In the genomic region with DNA sequence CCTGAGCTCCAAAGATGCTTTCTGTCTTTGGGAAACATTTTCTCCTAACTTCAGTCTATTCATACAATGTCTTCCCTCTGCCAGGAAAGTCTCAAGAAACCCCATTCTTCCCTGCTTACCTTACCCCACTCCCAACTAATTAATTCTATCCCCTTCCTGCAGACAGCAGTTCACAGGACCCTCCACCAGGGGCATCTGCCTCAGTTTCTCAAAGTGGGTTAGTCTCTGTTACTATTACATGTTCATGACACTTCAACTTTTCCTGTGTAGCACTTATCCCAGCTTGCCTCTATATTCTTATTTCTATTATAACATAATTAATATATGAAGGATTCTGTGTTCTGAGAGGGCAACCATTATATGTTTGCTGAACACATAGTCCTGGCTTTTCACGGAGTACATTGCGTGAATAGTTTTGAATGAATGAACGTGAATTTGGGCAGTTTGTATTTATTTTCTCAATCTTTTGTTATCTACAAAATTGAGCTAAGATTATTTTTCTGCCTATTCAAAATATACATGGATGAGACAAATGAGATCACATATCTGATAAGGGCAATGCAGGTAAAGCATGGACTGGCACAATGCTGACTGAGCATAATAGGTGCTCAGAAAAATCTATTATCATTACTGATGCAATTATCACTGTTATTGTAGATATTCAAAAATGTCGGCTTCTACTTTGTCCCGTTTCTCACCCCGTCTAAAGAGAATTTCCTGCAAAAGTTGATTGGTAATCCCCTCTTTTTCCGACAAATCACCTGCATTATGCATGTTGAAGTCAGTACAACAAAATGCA, we compare ENCODE assay signal across 18 cellular contexts.
DNase-seq lines count a peak whose midpoint lies in the region; ATAC-seq and TF ChIP-seq lines count a peak whose summit lies in the region.
"Had no signal": no experiment of that assay in that cellular context is flagged by ENCODE, and none has a peak within 500 bp of the region (broad histone marks: within the 10 kb centered on the region; RNA-seq: fewer than 3 reads in every experiment).

No MANE protein-coding gene starts in this region.

- H3K27ac ChIP-seq in skeletal muscle tissue (ENCODE audit: low read depth, low read length), result peak overlapping the region; percentile 81
- no peak overlapping the region for H3K27ac ChIP-seq in lower lobe of right lung

- H3K27ac Mint-ChIP-seq in WTC11, result no peak overlapping the region
- no peak overlapping the region for H3K27ac Mint-ChIP-seq in glutamatergic neuron (ENCODE audit: unreplicated experiment)
- H3K27ac Mint-ChIP-seq: activated CD4-positive, alpha-beta memory T cell treated with anti-CD3 and anti-CD28 coated beads, Interleukin-2, amount 10 ng/mL, durations not matched to agents 7 days and 5 days; activated T-helper 1 cell treated with anti-CD3 and anti-CD28 coated beads, Interleukin-12 subunit alpha, Interleukin-12 subunit beta, Interleukin-2, Interleukin-4 antibody, amounts not matched to agents 30 ng/mL and 10 ng/mL and 1 ng/mL, durations not matched to agents 14 hours and 24 hours and 36 hours; naive thymus-derived CD8-positive, alpha-beta T cell had no signal

- H3K27me3 ChIP-seq in skeletal muscle tissue (ENCODE audit: control insufficient read depth in 3 of 3, insufficient read depth in 3 of 3, low read length in 3 of 3) (no peaks in the 10 kb centered on the region), lower lobe of right lung (ENCODE audit: low read depth) (no peaks in the 10 kb centered on the region)

- no peak overlapping the region for H3K4me3 Mint-ChIP-seq in WTC11
- no peak overlapping the region for H3K4me3 Mint-ChIP-seq in glutamatergic neuron (ENCODE audit: unreplicated experiment)
- H3K4me3 Mint-ChIP-seq: activated CD4-positive, alpha-beta memory T cell treated with anti-CD3 and anti-CD28 coated beads, Interleukin-2, amount 10 ng/mL, durations not matched to agents 7 days and 5 days; activated T-helper 1 cell treated with anti-CD3 and anti-CD28 coated beads, Interleukin-12 subunit alpha, Interleukin-12 subunit beta, Interleukin-2, Interleukin-4 antibody, amounts not matched to agents 30 ng/mL and 10 ng/mL and 1 ng/mL, durations not matched to agents 14 hours and 24 hours and 36 hours; CD8-positive, alpha-beta memory T cell; naive thymus-derived CD8-positive, alpha-beta T cell had no signal

- H3K36me3 Mint-ChIP-seq in WTC11 (no peaks in the 10 kb centered on the region), glutamatergic neuron (ENCODE audit: unreplicated experiment) (no peaks in the 10 kb centered on the region)
- H3K36me3 Mint-ChIP-seq: CD8-positive, alpha-beta memory T cell had no signal

- H3K4me1 ChIP-seq in skeletal muscle tissue (ENCODE audit: control insufficient read depth in 3 of 3, insufficient read depth in 3 of 3, low read length in 3 of 3), result peaks cover 18 to 24% (median 22%) of the 10 kb centered on the region in 3 donors
- H3K4me1 ChIP-seq in lower lobe of right lung, result no peaks in the 10 kb centered on the region

- TF ChIP-seq CTCF in GM12872 (IDR thresholded peaks at IDR 0.05; ENCODE audit: insufficient read depth, low read depth, low read length), result 0 out of 3 replicates have a peak, but pooled peaks have one; percentile 7
- TF ChIP-seq CTCF in WTC11 (IDR thresholded peaks at IDR 0.05), result peak; percentile 46
- peak; percentile 35 for TF ChIP-seq CTCF in glutamatergic neuron (IDR thresholded peaks at IDR 0.05; ENCODE audit: partially characterized antibody, unreplicated experiment)
- no peak for TF ChIP-seq CTCF in lower lobe of right lung (IDR thresholded peaks at IDR 0.05)

- H3K9me3 Mint-ChIP-seq in WTC11 (no peaks in the 10 kb centered on the region), glutamatergic neuron (ENCODE audit: unreplicated experiment) (no peaks in the 10 kb centered on the region)

- intact Hi-C loops in lower lobe of right lung (cut with DNase I), result no loop called here

- POLR2A ChIA-PET in WTC11 (lab: Charles Lee), result no interaction called here

- DNase-seq in WTC11 (ENCODE audit: low spot score) (peak; percentile 11), glutamatergic neuron (no peak), DMS 273 treated with DMSO at 0.1 percent for 48 hours (lab: John Stamatoyannopoulos, UW) (no peak), lower lobe of right lung (no peak), SHP77 treated with DMSO at 0.1 percent for 48 hours (lab: John Stamatoyannopoulos, UW) (no peak)
- no peak for DNase-seq in activated T-cell treated with anti-CD3 and anti-CD28 coated beads, Interleukin-2, amount 50 U/mL, for 1 hour
- DNase-seq: activated CD4-positive, alpha-beta memory T cell treated with anti-CD3 and anti-CD28 coated beads, Interleukin-2, amount 10 ng/mL, durations not matched to agents 7 days and 5 days; CD8-positive, alpha-beta memory T cell; foreskin fibroblast; HCEC 1CT; Kasumi-1; naive thymus-derived CD8-positive, alpha-beta T cell; NCI-H1417; NCI-H82; stimulated activated naive CD4-positive, alpha-beta T cell treated with Interleukin-2 at 50 U/mL for 16 hours had no signal

- H3K36me3 ChIP-seq in skeletal muscle tissue (ENCODE audit: control insufficient read depth in 3 of 3, insufficient read depth in 3 of 3, low read length in 3 of 3) (no peaks in the 10 kb centered on the region), lower lobe of right lung (no peaks in the 10 kb centered on the region)

- CTCF ChIA-PET in WTC11 (lab: Charles Lee), result no interaction called here

- H3K4me3 ChIP-seq in skeletal muscle tissue (ENCODE audit: low read length in 3 of 3), result no peak overlapping the region
- no peak overlapping the region for H3K4me3 ChIP-seq in lower lobe of right lung

- H3K9ac ChIP-seq in skeletal muscle tissue (ENCODE audit: low read depth in 1 of 3, low read length in 3 of 3), result no peak overlapping the region

- ATAC-seq in WTC11 (0 out of 2 replicates have a peak, but pooled peaks have one; percentile 44), lower lobe of right lung (no peak)
- ATAC-seq: naive thymus-derived CD8-positive, alpha-beta T cell had no signal

- no peaks in the 10 kb centered on the region; the same call in 1 of the 2 replicates for H3K27me3 Mint-ChIP-seq in WTC11 (ENCODE audit: low read depth)
- no peaks in the 10 kb centered on the region for H3K27me3 Mint-ChIP-seq in glutamatergic neuron (ENCODE audit: unreplicated experiment)
- H3K27me3 Mint-ChIP-seq: activated CD4-positive, alpha-beta memory T cell treated with anti-CD3 and anti-CD28 coated beads, Interleukin-2, amount 10 ng/mL, durations not matched to agents 7 days and 5 days; CD8-positive, alpha-beta memory T cell had no signal

- no peaks in the 10 kb centered on the region for H3K4me1 Mint-ChIP-seq in WTC11
- H3K4me1 Mint-ChIP-seq in glutamatergic neuron (ENCODE audit: low read depth, unreplicated experiment), result no peaks in the 10 kb centered on the region
- H3K4me1 Mint-ChIP-seq: activated CD4-positive, alpha-beta memory T cell treated with anti-CD3 and anti-CD28 coated beads, Interleukin-2, amount 10 ng/mL, durations not matched to agents 7 days and 5 days; CD8-positive, alpha-beta memory T cell; naive thymus-derived CD8-positive, alpha-beta T cell had no signal

- H3K9me3 ChIP-seq in skeletal muscle tissue (ENCODE audit: control insufficient read depth in 3 of 3, low read length in 3 of 3), result no peaks in the 10 kb centered on the region
- H3K9me3 ChIP-seq in lower lobe of right lung, result no peaks in the 10 kb centered on the region

TF ChIP-seq in WTC11, 78 proteins besides CTCF, POLR2A, EP300 and RAD21 (continues in another document):
- no peak for TF ChIP-seq IRF2 (CRISPR knock-in tag; IDR thresholded peaks at IDR 0.05; ENCODE audit: borderline replicate concordance, low read depth)
- no peak for TF ChIP-seq SP1 (CRISPR knock-in tag; conservative IDR thresholded peaks at IDR 0.05)
- no peak for TF ChIP-seq TP53 (CRISPR knock-in tag; IDR thresholded peaks at IDR 0.05)
- TF ChIP-seq PREB (CRISPR knock-in tag; IDR thresholded peaks at IDR 0.05; ENCODE audit: borderline replicate concordance), result no peak
- TF ChIP-seq FOXP1 (CRISPR knock-in tag; IDR thresholded peaks at IDR 0.05; ENCODE audit: borderline replicate concordance), result no peak
- no peak for TF ChIP-seq ZNF138 (CRISPR knock-in tag; conservative IDR thresholded peaks at IDR 0.05)
- no peak for TF ChIP-seq NFATC4 (CRISPR knock-in tag; IDR thresholded peaks at IDR 0.05)
- TF ChIP-seq JUN (CRISPR knock-in tag; IDR thresholded peaks at IDR 0.05), result no peak
- no peak for TF ChIP-seq TEAD4 (CRISPR knock-in tag; IDR thresholded peaks at IDR 0.05)
- TF ChIP-seq ZNF219 (CRISPR knock-in tag; IDR thresholded peaks at IDR 0.05; ENCODE audit: borderline replicate concordance), result no peak
